8 cellular contexts compared by ENCODE assay signal in genomic region chr5:113514263-113514590, GRCh38. TPM values are rescaled to one million over a fixed set of nuclear protein-coding genes. Genes with fewer than 3 reads are reported as not detected.
DNase-seq lines count a peak whose midpoint lies in the region; ATAC-seq, FAIRE-seq and TF ChIP-seq lines count a peak whose summit lies in the region.

No MANE protein-coding gene starts in this region.

- H3K36me3 ChIP-seq in DOHH2 (ENCODE audit: control insufficient read depth, low read length) (peaks cover 29% of the 10 kb centered on the region), HUES64 (ENCODE audit: insufficient read depth, low read length) (peaks cover 33% of the 10 kb centered on the region), K562 (ENCODE audit: control insufficient read depth, insufficient read depth, low read length) (peaks cover 35% of the 10 kb centered on the region), lower lobe of right lung (no peaks in the 10 kb centered on the region), uterus (no peaks in the 10 kb centered on the region)

- H3K4me2 ChIP-seq in DOHH2 (ENCODE audit: low read length) (peak overlapping the region; percentile 92), K562 (ENCODE audit: insufficient read depth, low read length) (peak overlapping the region; percentile 96)

- no peak for TF ChIP-seq EP300 in K562 (IDR thresholded peaks at IDR 0.05; ENCODE audit: low read length)

- H3K9ac ChIP-seq in HUES64 (ENCODE audit: low read depth, low read length) = peak overlapping the region; percentile 86
- peak overlapping the region; percentile 91 to 99 for H3K9ac ChIP-seq in K562 (ENCODE audit: insufficient read depth in 1 of 2, low read depth in 2 of 2, low read length in 2 of 2)

- H3K9me1 ChIP-seq in K562 (ENCODE audit: control insufficient read depth, insufficient read depth, low read length) = no peaks in the 10 kb centered on the region

- no peak for TF ChIP-seq CTCF in DOHH2 (IDR thresholded peaks at IDR 0.05; ENCODE audit: low read depth, low read length, poor library complexity, severe bottlenecking)
- no peak for TF ChIP-seq CTCF in K562 (IDR thresholded peaks at IDR 0.05 in 2 of 3, conservative IDR thresholded peaks at IDR 0.05 in 1 of 3; ENCODE audit: insufficient read depth in 2 of 3, low read depth in 1 of 3, low read length in 3 of 3)
- no peak for TF ChIP-seq CTCF in lower lobe of right lung (IDR thresholded peaks at IDR 0.05)
- no peak for TF ChIP-seq CTCF in uterus (IDR thresholded peaks at IDR 0.05)

- peaks cover 3% of the 10 kb centered on the region; the same call in 1 of the 2 replicates for H3K9me3 ChIP-seq in DOHH2 (ENCODE audit: control insufficient read depth, insufficient read depth, low read length)
- H3K9me3 ChIP-seq in HUES64 (ENCODE audit: insufficient read depth, low read depth, low read length) = no peaks in the 10 kb centered on the region
- peaks cover 5% of the 10 kb centered on the region for H3K9me3 ChIP-seq in K562 (replicated peaks; ENCODE audit: control insufficient read depth, insufficient read depth, low read depth, low read length)
- no peaks in the 10 kb centered on the region for H3K9me3 ChIP-seq in lower lobe of right lung
- H3K9me3 ChIP-seq in uterus = no peaks in the 10 kb centered on the region

- H3K27ac ChIP-seq in DOHH2 (ENCODE audit: low read depth, low read length) (no peak overlapping the region), HUES64 (ENCODE audit: low read depth, low read length) (no peak overlapping the region), K562 (ENCODE audit: extremely low read depth, low read depth, low read length) (peak overlapping the region; percentile 90), lower lobe of right lung (peak overlapping the region; percentile 92), uterus (peak overlapping the region; percentile 89 to 97)

- no peaks in the 10 kb centered on the region for H3K9me2 ChIP-seq in DOHH2 (replicated peaks; ENCODE audit: control insufficient read depth, low read length)

- in situ Hi-C loops in K562 (cut with MboI) = no loop called here

- FAIRE-seq in K562 (lab: Jason Lieb, UNC) = no peak

- peak overlapping the region; percentile 97 for H3K4me3 ChIP-seq in DOHH2 (ENCODE audit: low read length)
- H3K4me3 ChIP-seq in HUES64 (ENCODE audit: low read length) = peak overlapping the region; percentile 84
- H3K4me3 ChIP-seq in K562 = peak overlapping the region; percentile 80
- H3K4me3 ChIP-seq in lower lobe of right lung = peak overlapping the region; percentile 78
- peak overlapping the region; percentile 60 to 93 for H3K4me3 ChIP-seq in uterus

- no peak for TF ChIP-seq RAD21 in K562 (CRISPR knock-in tag; conservative IDR thresholded peaks at IDR 0.05 in 1 of 2, IDR thresholded peaks at IDR 0.05 in 1 of 2)

- H3K4me1 ChIP-seq in DOHH2 (ENCODE audit: control insufficient read depth, low read length) (peaks cover 20% of the 10 kb centered on the region), HUES64 (ENCODE audit: insufficient read depth, low read length) (peaks cover 9% of the 10 kb centered on the region; the same call in 1 of the 2 replicates), K562 (replicated peaks in 1 of 2; ENCODE audit: control insufficient read depth in 2 of 2, insufficient read depth in 2 of 2, low read length in 2 of 2) (peaks cover 0 to 6% of the 10 kb centered on the region in 2 experiments; a peak in 2 of 5 replicates), lower lobe of right lung (peaks cover 25% of the 10 kb centered on the region), uterus (no peaks in the 10 kb centered on the region)

- POLR2A ChIA-PET in K562 (lab: Yijun Ruan, JAX) = interaction anchor here (1.2 kb wide), 1 partner anchor 54 kb away, joined by 3 read pairs; no protein-coding TSS in a partner anchor

- H4K20me1 ChIP-seq in DOHH2 (ENCODE audit: control insufficient read depth, insufficient read depth, low read depth, low read length) (no peaks in the 10 kb centered on the region), K562 (replicated peaks; ENCODE audit: control insufficient read depth, insufficient read depth, low read length) (no peaks in the 10 kb centered on the region)

- intact Hi-C loops in K562 (cut with micrococcal nuclease) = loop anchor here (5.0 kb wide), 2 partner anchors 93 to 177 kb away; no protein-coding TSS in a partner anchor
- intact Hi-C loops in lower lobe of right lung (cut with DNase I) = no loop called here
- intact Hi-C loops in uterus (cut with DNase I; ENCODE audit: low total_unique reads) = no loop called here

- H3K27me3 ChIP-seq in DOHH2 (ENCODE audit: control insufficient read depth, low read length) = no peaks in the 10 kb centered on the region
- no peaks in the 10 kb centered on the region for H3K27me3 ChIP-seq in HUES64 (ENCODE audit: insufficient read depth, low read length)
- H3K27me3 ChIP-seq in K562 (ENCODE audit: control insufficient read depth in 2 of 2, insufficient read depth in 2 of 2, low read length in 2 of 2) = no peaks in the 10 kb centered on the region
- no peaks in the 10 kb centered on the region for H3K27me3 ChIP-seq in lower lobe of right lung (ENCODE audit: low read depth)
- H3K27me3 ChIP-seq in uterus = no peaks in the 10 kb centered on the region

- H3K79me2 ChIP-seq in DOHH2 (ENCODE audit: control insufficient read depth, low read length) = peaks cover 48% of the 10 kb centered on the region
- H3K79me2 ChIP-seq in K562 (ENCODE audit: control insufficient read depth, insufficient read depth, low read length) = peaks cover 36% of the 10 kb centered on the region

- DNase-seq in K562 (ENCODE audit: extremely low read depth in 1 of 4, low spot score in 3 of 4) = peak in 1 of 4 experiments; percentile 17
- DNase-seq in lower lobe of right lung = no peak
- DNase-seq in uterus = no peak
- DNase-seq in NCI-H187 (lab: John Stamatoyannopoulos, UW) = no peak
- no peak for DNase-seq in AG08395 (ENCODE audit: low spot score)

- H2AFZ ChIP-seq in K562 (ENCODE audit: low read depth, low read length) = peak overlapping the region; percentile 95

- TF ChIP-seq POLR2A in K562 (conservative IDR thresholded peaks at IDR 0.05) = no peak
- no peak for TF ChIP-seq POLR2A in uterus (IDR thresholded peaks at IDR 0.05)

- 7% methylated on average over 10 of the region's 10 CpGs for WGBS in HUES64
- WGBS in K562 (ENCODE audit: insufficient coverage, low coverage, missing lambda C conversion rate) = 0% methylated on average over 10 of the region's 10 CpGs

- ATAC-seq in K562 (no peak; the same call in 2 of the 3 replicates), lower lobe of right lung (no peak), HG03460 (IDR thresholded peaks at IDR 0.05; ENCODE audit: unreplicated experiment) (no peak)

- no peaks in the 10 kb centered on the region for H3F3A ChIP-seq in DOHH2 (ENCODE audit: control insufficient read depth, insufficient read depth)

- CTCF ChIA-PET in K562 (lab: Yijun Ruan, JAX; ENCODE audit: low intra/inter-chr PET ratio) = no interaction called here

- BruUV-seq in K562 (replicated peaks; lab: Mats Ljungman, UMichigan) = no TSS peak

TF ChIP-seq in K562, 482 proteins besides CTCF, POLR2A, EP300 and RAD21:
- TF ChIP-seq SMARCC2 (IDR thresholded peaks at IDR 0.05; ENCODE audit: low read depth) (0 out of 2 replicates have a peak, but pooled peaks have one; percentile 18), NCOA4 (IDR thresholded peaks at IDR 0.05; ENCODE audit: partially characterized antibody) (no peak)

RNA-seq across cellular contexts. Expression of gene YTHDC2, which starts 0.7 kb away (rescaled TPM):
- 13.5 TPM for polyA plus RNA-seq in HUES64 (2013, experiment 1 of 2)
- 12.7 TPM for polyA plus RNA-seq in HUES64 (2013, experiment 2 of 2)
- 23.4 and 114 TPM in 2 replicates for total RNA-seq in K562 (2011; cell fraction: chromatin; rRNA removed; ENCODE audit: low replicate concordance)
- total RNA-seq in K562 (2011; cell fraction: nucleolus; rRNA removed) = 17.3 and 19.3 TPM in 2 replicates
- total RNA-seq in K562 (2011; cell fraction: nucleoplasm; rRNA removed) = 26.2 and 27.1 TPM in 2 replicates
- total RNA-seq in K562 (2014; rRNA removed) = 14.5 and 18.4 TPM in 2 replicates
- 21.3 and 21.6 TPM in 2 replicates for total RNA-seq in K562 (2014; rRNA removed; fragmentation: Illumina TruSeq; extraction: Trizol)
- total RNA-seq in K562 (2015; rRNA removed; fragmentation: Illumina TruSeq; extraction: Trizol) = 17.0 and 17.9 TPM in 2 replicates
- 20.0 and 20.3 TPM in 2 replicates for total RNA-seq in K562 (2021)
- polyA plus RNA-seq in K562 (2011; rRNA removed) = 11.7 and 15.6 TPM in 2 replicates
- 2.5 and 4.2 TPM in 2 replicates for polyA plus RNA-seq in K562 (2011; cell fraction: cytosol; rRNA removed)
- polyA plus RNA-seq in K562 (2011; cell fraction: nucleus; rRNA removed) = 16.5 and 18.9 TPM in 2 replicates
- 9.9 and 10.4 TPM in 2 replicates for polyA plus RNA-seq in K562 (2012)
- 15.2 and 15.9 TPM in 2 replicates for polyA plus RNA-seq in K562 (2014; fragmentation: Illumina TruSeq; extraction: Trizol)
- 1 to 10 TPM; 2.7 to 5.1 TPM for polyA plus RNA-seq in K562 (2014; fragmentation: Nextera tagmentation; extraction: Ambion mirVana)
- polyA plus RNA-seq in K562 (2014; rRNA removed) = 14.0 and 16.0 TPM in 2 replicates
- polyA minus RNA-seq in K562 (2011; rRNA and poly(A)+ RNA removed) = 39.6 and 52.6 TPM in 2 replicates
- 9.2 and 9.6 TPM in 2 replicates for polyA minus RNA-seq in K562 (2011; cell fraction: cytosol; rRNA and poly(A)+ RNA removed)
- 43.6 and 46.3 TPM in 2 replicates for polyA minus RNA-seq in K562 (2011; cell fraction: nucleus; rRNA and poly(A)+ RNA removed)
- 21.1 TPM for total RNA-seq in lower lobe of right lung
- total RNA-seq in uterus = 10 to 100 TPM; 22.3 to 66.1 (median 31.8) TPM

RNA-seq across cellular contexts. Expression of gene MCC, which starts 26.0 kb away (rescaled TPM):
- 14.1 TPM for polyA plus RNA-seq in HUES64 (2013, experiment 1 of 2)
- polyA plus RNA-seq in HUES64 (2013, experiment 2 of 2) = 12.5 TPM
- 0.05 TPM in 1 of 2 replicates, not detected in the other for total RNA-seq in K562 (2011; cell fraction: chromatin; rRNA removed; ENCODE audit: low replicate concordance)
- total RNA-seq in K562 (2011; cell fraction: nucleolus; rRNA removed) = 0.13 TPM in 1 of 2 replicates, not detected in the other
- total RNA-seq in K562 (2011; cell fraction: nucleoplasm; rRNA removed) = 0.15 TPM in 1 of 2 replicates, not detected in the other
- total RNA-seq in K562 (2014; rRNA removed) (0.04 TPM in 1 of 2 replicates, not detected in the other), K562 (2014; rRNA removed; fragmentation: Illumina TruSeq; extraction: Trizol) (0.04 and 0.06 TPM in 2 replicates), K562 (2015; rRNA removed; fragmentation: Illumina TruSeq; extraction: Trizol) (0.04 TPM in 1 of 2 replicates, not detected in the other), K562 (2021) (0.07 and 0.18 TPM in 2 replicates), lower lobe of right lung (20.6 TPM), uterus (10 to 100 TPM; 17.1 to 90.7 (median 40.1) TPM)
- polyA plus RNA-seq in K562 (2011; rRNA removed) (0.01 and 0.06 TPM in 2 replicates), K562 (2014; fragmentation: Illumina TruSeq; extraction: Trizol) (0.03 and 0.07 TPM in 2 replicates), K562 (2014; fragmentation: Nextera tagmentation; extraction: Ambion mirVana) (under 1 TPM; 0.06 to 0.24 TPM), K562 (2014; rRNA removed) (0.04 and 0.05 TPM in 2 replicates)
- polyA plus RNA-seq in K562 (2011; cell fraction: cytosol; rRNA removed) = under 0.01 and 0.03 TPM in 2 replicates
- not detected in 2 replicates for polyA plus RNA-seq in K562 (2011; cell fraction: nucleus; rRNA removed)
- 0.08 and 0.11 TPM in 2 replicates for polyA plus RNA-seq in K562 (2012)
- 0.03 and 0.04 TPM in 2 replicates for polyA minus RNA-seq in K562 (2011; rRNA and poly(A)+ RNA removed)
- polyA minus RNA-seq in K562 (2011; cell fraction: cytosol; rRNA and poly(A)+ RNA removed) = not detected in 2 replicates
- polyA minus RNA-seq in K562 (2011; cell fraction: nucleus; rRNA and poly(A)+ RNA removed) = 0.27 TPM in 1 of 2 replicates, not detected in the other

Comparison
In these comparisons a context has a peak if more than half of its experiments do, and no peak if none do; other contexts are left out.
1. H3K27ac ChIP-seq: peak in K562 (single experiment), lower lobe of right lung (single experiment) and uterus (2 of 2); none in DOHH2 (single experiment) and HUES64 (single experiment).
2. RNA of gene MCC, which starts 26.0 kb away (total RNA-seq): 17.1 to 90.7 TPM in uterus and 20.6 TPM in lower lobe of right lung (single experiment); 0.04 to 0.18 TPM in K562; every median in the first group is over 10 times any median in the second.
3. Peak in every context shown above with its lines, with median percentiles within 50 percentile points of each other: H3K4me3 ChIP-seq.